Comparison of ENCODE assay signal across 6 cellular contexts in genomic region chr17:2054262-2054739, GRCh38. TPM values are rescaled to one million over a fixed set of nuclear protein-coding genes. Genes with fewer than 3 reads are reported as not detected.
A peak's percentile ranks its signal among the peaks of the same experiment; 100 is the strongest.
DNase-seq lines count a peak whose midpoint lies in the region; ATAC-seq, FAIRE-seq and TF ChIP-seq lines count a peak whose summit lies in the region.

No MANE protein-coding gene starts in this region.

- no peaks in the 10 kb centered on the region for H3K9me3 ChIP-seq in PC-3 (ENCODE audit: low read length)
- no peaks in the 10 kb centered on the region for H3K9me3 ChIP-seq in endothelial cell of umbilical vein (replicated peaks; ENCODE audit: control insufficient read depth, insufficient read depth, low read length)

- dilution Hi-C loops in endothelial cell of umbilical vein (cut with MboI; ENCODE audit: extremely low pct_ligation_motif_present, low sequenced_read_pairs): no loop called here

- peak overlapping the region; percentile 66 for H3K4me3 ChIP-seq in PC-3 (ENCODE audit: low read length)
- H3K4me3 ChIP-seq in endothelial cell of umbilical vein (replicated peaks in 1 of 3; ENCODE audit: insufficient read depth in 1 of 3, low read depth in 1 of 3, low read length in 3 of 3): peak overlapping the region; percentile 33 to 55 (median 50)

- FAIRE-seq in G401.6 (lab: Jason Lieb, UNC): peak; percentile 94
- FAIRE-seq in endothelial cell of umbilical vein (lab: Jason Lieb, UNC): peak; percentile 38

- intact Hi-C loops in PC-3 (cut with micrococcal nuclease) (no loop called here), endothelial cell of umbilical vein (cut with micrococcal nuclease) (loop anchor here (1.0 to 5.0 kb wide), 5 partner anchors 190 to 363 kb away; partner anchors contain the start of genes SGSM2 and TSR1)

- TF ChIP-seq CTCF in PC-3 (conservative IDR thresholded peaks at IDR 0.05; ENCODE audit: low read depth, low read length) (no peak), endothelial cell of umbilical vein (IDR thresholded peaks at IDR 0.05; ENCODE audit: extremely low read depth in 1 of 2, insufficient read depth in 1 of 2, low read depth in 1 of 2, low read length in 2 of 2) (no peak)

- H3F3A ChIP-seq in PC-3 (ENCODE audit: low read length, unreplicated experiment): no peaks in the 10 kb centered on the region

- H3K9ac ChIP-seq in PC-3 (ENCODE audit: low read length): no peak overlapping the region
- no peak overlapping the region for H3K9ac ChIP-seq in endothelial cell of umbilical vein (replicated peaks; ENCODE audit: extremely low read depth, insufficient read depth, low read length)

- ATAC-seq in PC-3: peak; percentile 16
- ATAC-seq in GM21737 (IDR thresholded peaks at IDR 0.05; ENCODE audit: unreplicated experiment): no peak

- POLR2A ChIA-PET in PC-3 (lab: Charles Lee; ENCODE audit: unreplicated experiment) (no interaction called here), endothelial cell of umbilical vein (lab: Charles Lee) (interaction anchor here (1.5 kb wide), 1 partner anchor 190 kb away, joined by 4 read pairs; no protein-coding TSS in a partner anchor)

- peak overlapping the region; percentile 64 for H2AFZ ChIP-seq in PC-3 (ENCODE audit: low read length)
- peak overlapping the region; percentile 27 for H2AFZ ChIP-seq in endothelial cell of umbilical vein (ENCODE audit: low read depth, low read length)

- H4K20me1 ChIP-seq in PC-3 (ENCODE audit: low read length): no peaks in the 10 kb centered on the region
- H4K20me1 ChIP-seq in endothelial cell of umbilical vein (replicated peaks; ENCODE audit: control insufficient read depth, extremely low read depth, insufficient read depth, low read length): no peaks in the 10 kb centered on the region

- no peaks in the 10 kb centered on the region for H3K9me2 ChIP-seq in PC-3 (replicated peaks; ENCODE audit: low read length)

- peak overlapping the region; percentile 93 for H3K4me2 ChIP-seq in PC-3 (ENCODE audit: low read length)
- peak overlapping the region; percentile 76 for H3K4me2 ChIP-seq in endothelial cell of umbilical vein (ENCODE audit: insufficient read depth, low read length)

- BruUV-seq in PC-3 (replicated peaks; lab: Mats Ljungman, UMichigan): no TSS peak
- no TSS peak for BruUV-seq in endothelial cell of umbilical vein (replicated peaks; lab: Mats Ljungman, UMichigan)

- TF ChIP-seq POLR2A in endothelial cell of umbilical vein (IDR thresholded peaks at IDR 0.05; ENCODE audit: low read depth, low read length): no peak

- CTCF ChIA-PET in PC-3 (lab: Charles Lee) (interaction anchor here (0.5 to 2.4 kb wide), 7 partner anchors 15 to 208 kb away, joined by 3 to 25 read pairs (median 5); no protein-coding TSS in a partner anchor), endothelial cell of umbilical vein (lab: Charles Lee) (interaction anchor here (0.6 to 17.2 kb wide), 45 partner anchors 8 to 362 kb away, joined by 3 to 455 read pairs (median 7); partner anchors contain the start of gene TSR1)

- peak; percentile 33 for DNase-seq in PC-3
- peak; percentile 58 for DNase-seq in endothelial cell of umbilical vein (ENCODE audit: low read depth, low spot score)
- peak; percentile 52 for DNase-seq in stimulated activated CD4-positive, alpha-beta T cell treated with anti-CD3 and anti-CD28 coated beads, Interleukin-1b, Interleukin-23, amount 100 ng/mL, for 48 hours
- no peak for DNase-seq in Ammon's horn (ENCODE audit: low spot score)

- H3K27me3 ChIP-seq in PC-3 (ENCODE audit: low read length) (no peaks in the 10 kb centered on the region), endothelial cell of umbilical vein (ENCODE audit: control insufficient read depth in 2 of 2, insufficient read depth in 2 of 2, low read length in 2 of 2) (peaks cover 2 to 11% of the 10 kb centered on the region in 2 experiments)

- H3K36me3 ChIP-seq in PC-3 (ENCODE audit: low read depth, low read length) (no peaks in the 10 kb centered on the region), endothelial cell of umbilical vein (ENCODE audit: control insufficient read depth in 2 of 2, extremely low read depth in 1 of 2, insufficient read depth in 2 of 2, low read length in 2 of 2) (peaks cover 0 to 3% of the 10 kb centered on the region in 2 experiments)

- no peak overlapping the region for H3K27ac ChIP-seq in PC-3 (ENCODE audit: low read length)
- H3K27ac ChIP-seq in endothelial cell of umbilical vein (ENCODE audit: insufficient read depth, low read depth, low read length): no peak overlapping the region

- no peaks in the 10 kb centered on the region for H3K9me1 ChIP-seq in endothelial cell of umbilical vein (replicated peaks; ENCODE audit: control insufficient read depth, extremely low read depth, insufficient read depth, low read length)

- H3K79me2 ChIP-seq in PC-3 (ENCODE audit: low read length): no peaks in the 10 kb centered on the region
- peaks cover 24% of the 10 kb centered on the region for H3K79me2 ChIP-seq in endothelial cell of umbilical vein (ENCODE audit: control insufficient read depth, insufficient read depth, low read length)

- H3K4me1 ChIP-seq in PC-3 (ENCODE audit: insufficient read depth, low read length) (peaks cover 7% of the 10 kb centered on the region), endothelial cell of umbilical vein (ENCODE audit: control insufficient read depth, extremely low read depth, insufficient read depth, low read length) (peaks cover 22% of the 10 kb centered on the region)

TF ChIP-seq in endothelial cell of umbilical vein, 7 proteins besides CTCF, POLR2A, EP300 and RAD21:
- TF ChIP-seq POLR2AphosphoS5 (IDR thresholded peaks at IDR 0.05; ENCODE audit: insufficient read depth, low read depth, low read length) (no peak), MYC (IDR thresholded peaks at IDR 0.05; ENCODE audit: low read depth, low read length) (no peak), MAX (IDR thresholded peaks at IDR 0.05; ENCODE audit: insufficient read depth, insufficient read length) (no peak), FOS (IDR thresholded peaks at IDR 0.05; ENCODE audit: borderline replicate concordance, insufficient read depth, low read length) (no peak), JUN (IDR thresholded peaks at IDR 0.05; ENCODE audit: borderline replicate concordance, insufficient read depth, insufficient read length, low read depth) (no peak), GATA2 (IDR thresholded peaks at IDR 0.05; ENCODE audit: insufficient read depth, insufficient read length, low read depth, low read length) (no peak), EZH2 (IDR thresholded peaks at IDR 0.05; ENCODE audit: borderline replicate concordance, low read depth, low read length, severe bottlenecking) (no peak)

RNA-seq across cellular contexts. Expression of gene HIC1, which starts 0.6 kb away (rescaled TPM):
- total RNA-seq in PC-3 (2014; rRNA removed) (2.0 and 4.4 TPM in 2 replicates), endothelial cell of umbilical vein (25.8 and 35.5 TPM in 2 replicates)
- 18.2 and 20.2 TPM in 2 replicates for polyA plus RNA-seq in endothelial cell of umbilical vein
- 6.5 and 11.3 TPM in 2 replicates for polyA plus RNA-seq in endothelial cell of umbilical vein (2011; cell fraction: cytosol; rRNA removed)
- polyA plus RNA-seq in endothelial cell of umbilical vein (2011; cell fraction: nucleus; rRNA removed): 46.4 and 50.2 TPM in 2 replicates
- polyA plus RNA-seq in endothelial cell of umbilical vein (2012): 8.2 and 19.6 TPM in 2 replicates
- 10.7 and 22.4 TPM in 2 replicates for polyA minus RNA-seq in endothelial cell of umbilical vein
- polyA minus RNA-seq in endothelial cell of umbilical vein (2011; cell fraction: cytosol; rRNA and poly(A)+ RNA removed): not detected
- polyA minus RNA-seq in endothelial cell of umbilical vein (2011; cell fraction: nucleus; rRNA and poly(A)+ RNA removed): 56.9 and 118 TPM in 2 replicates

RNA-seq across cellular contexts. Expression of gene OVCA2, which starts 12.5 kb away (rescaled TPM):
- 45.7 and 58.6 TPM in 2 replicates for total RNA-seq in PC-3 (2014; rRNA removed)
- total RNA-seq in endothelial cell of umbilical vein: 40.9 and 41.3 TPM in 2 replicates
- 84.2 and 102 TPM in 2 replicates for polyA plus RNA-seq in endothelial cell of umbilical vein
- 62.0 and 68.4 TPM in 2 replicates for polyA plus RNA-seq in endothelial cell of umbilical vein (2011; cell fraction: cytosol; rRNA removed)
- polyA plus RNA-seq in endothelial cell of umbilical vein (2011; cell fraction: nucleus; rRNA removed): 27.0 and 34.3 TPM in 2 replicates
- polyA plus RNA-seq in endothelial cell of umbilical vein (2012): 40.7 and 40.8 TPM in 2 replicates
- polyA minus RNA-seq in endothelial cell of umbilical vein: 29.7 and 32.0 TPM in 2 replicates
- 24.1 TPM for polyA minus RNA-seq in endothelial cell of umbilical vein (2011; cell fraction: cytosol; rRNA and poly(A)+ RNA removed)
- 4.8 and 6.6 TPM in 2 replicates for polyA minus RNA-seq in endothelial cell of umbilical vein (2011; cell fraction: nucleus; rRNA and poly(A)+ RNA removed)

RNA-seq across cellular contexts. Expression of gene DPH1, which starts 24.3 kb away (rescaled TPM):
- total RNA-seq in PC-3 (2014; rRNA removed) (47.9 and 57.4 TPM in 2 replicates), endothelial cell of umbilical vein (37.8 and 38.5 TPM in 2 replicates)
- polyA plus RNA-seq in endothelial cell of umbilical vein: 45.6 and 50.4 TPM in 2 replicates
- 24.4 and 28.4 TPM in 2 replicates for polyA plus RNA-seq in endothelial cell of umbilical vein (2011; cell fraction: cytosol; rRNA removed)
- 113 and 132 TPM in 2 replicates for polyA plus RNA-seq in endothelial cell of umbilical vein (2011; cell fraction: nucleus; rRNA removed)
- polyA plus RNA-seq in endothelial cell of umbilical vein (2012): 27.7 and 30.0 TPM in 2 replicates
- 28.8 and 50.5 TPM in 2 replicates for polyA minus RNA-seq in endothelial cell of umbilical vein
- 34.0 TPM for polyA minus RNA-seq in endothelial cell of umbilical vein (2011; cell fraction: cytosol; rRNA and poly(A)+ RNA removed)
- polyA minus RNA-seq in endothelial cell of umbilical vein (2011; cell fraction: nucleus; rRNA and poly(A)+ RNA removed): 36.8 and 41.4 TPM in 2 replicates

RNA-seq across cellular contexts. Expression of gene RTN4RL1, which starts 29.2 kb away (rescaled TPM):
- total RNA-seq in PC-3 (2014; rRNA removed) (6.9 and 7.9 TPM in 2 replicates), endothelial cell of umbilical vein (not detected in 2 replicates)
- 0.03 and 0.04 TPM in 2 replicates for polyA plus RNA-seq in endothelial cell of umbilical vein
- polyA plus RNA-seq in endothelial cell of umbilical vein (2011; cell fraction: cytosol; rRNA removed): 0.03 TPM in 2 replicates
- not detected in 2 replicates for polyA plus RNA-seq in endothelial cell of umbilical vein (2011; cell fraction: nucleus; rRNA removed)
- 0.04 and 0.11 TPM in 2 replicates for polyA plus RNA-seq in endothelial cell of umbilical vein (2012)
- 0.08 TPM in 1 of 2 replicates, not detected in the other for polyA minus RNA-seq in endothelial cell of umbilical vein
- not detected for polyA minus RNA-seq in endothelial cell of umbilical vein (2011; cell fraction: cytosol; rRNA and poly(A)+ RNA removed)
- polyA minus RNA-seq in endothelial cell of umbilical vein (2011; cell fraction: nucleus; rRNA and poly(A)+ RNA removed): not detected in 2 replicates
